ENCODE assay signal across 8 cellular contexts in genomic region chr20:41232971-41233926, GRCh38.
DNase-seq lines count a peak whose midpoint lies in the region; ATAC-seq, FAIRE-seq and TF ChIP-seq lines count a peak whose summit lies in the region.

No MANE protein-coding gene starts in this region.

- H3K4me3 ChIP-seq in AG04449 (ENCODE audit: low read depth, low read length) = peak overlapping the region; percentile 23
- H3K4me3 ChIP-seq in naive thymus-derived CD4-positive, alpha-beta T cell (ENCODE audit: low read length) = no peak overlapping the region

- no peak for ATAC-seq in naive thymus-derived CD4-positive, alpha-beta T cell

- DNase-seq in AG04449 (ENCODE audit: low read depth, low spot score) (peak; percentile 77), NCI-H2171 (lab: John Stamatoyannopoulos, UW) (peak; percentile 1), myocyte (ENCODE audit: low read depth) (peak; percentile 76), hippocampal formation (lab: John Stamatoyannopoulos, UW) (no peak), NCI-H187 (lab: John Stamatoyannopoulos, UW) (no peak), NCI-H345 (lab: John Stamatoyannopoulos, UW) (no peak)
- DNase-seq in naive thymus-derived CD4-positive, alpha-beta T cell = no peak

- H3K4me1 Mint-ChIP-seq in naive thymus-derived CD4-positive, alpha-beta T cell = peaks cover 16 to 31% (median 20%) of the 10 kb centered on the region in 7 donors

- POLR2A ChIA-PET in AG04449 (lab: Yijun Ruan, JAX) = interaction anchor here (0.7 to 2.1 kb wide), 3 partner anchors 13 to 107 kb away, joined by 3 to 7 read pairs (median 6); partner anchors contain the start of gene LPIN3
- POLR2A ChIA-PET in naive thymus-derived CD4-positive, alpha-beta T cell (lab: Charles Lee) = interaction anchor here (0.7 to 3.4 kb wide), 4 partner anchors 9 to 98 kb away, joined by 3 to 18 read pairs (median 3); no protein-coding TSS in a partner anchor

- TF ChIP-seq CTCF in AG04449 (IDR thresholded peaks at IDR 0.05; ENCODE audit: insufficient read depth, low read length, missing control alignments) = no peak

- no peaks in the 10 kb centered on the region for H3K27me3 Mint-ChIP-seq in naive thymus-derived CD4-positive, alpha-beta T cell

- intact Hi-C loops in naive thymus-derived CD4-positive, alpha-beta T cell (cut with micrococcal nuclease) = loop anchor here (1.0 to 10.0 kb wide), 11 partner anchors 60 to 265 kb away; partner anchors contain the start of genes LPIN3 (in 2 of the 2) and ZHX3 (in 2 of the 2)

- H3K36me3 Mint-ChIP-seq in naive thymus-derived CD4-positive, alpha-beta T cell = peaks cover 0 to 4% (median 0%) of the 10 kb centered on the region in 5 donors

- H3K27ac ChIP-seq in naive thymus-derived CD4-positive, alpha-beta T cell (ENCODE audit: low read depth, low read length) = no peak overlapping the region

- H3K4me1 ChIP-seq in naive thymus-derived CD4-positive, alpha-beta T cell (ENCODE audit: control insufficient read depth in 2 of 2, insufficient read depth in 2 of 2, low read length in 2 of 2) = peaks cover 0 to 7% of the 10 kb centered on the region in 2 donors

- no peaks in the 10 kb centered on the region for H3K27me3 ChIP-seq in naive thymus-derived CD4-positive, alpha-beta T cell (ENCODE audit: control insufficient read depth in 2 of 2, insufficient read depth in 2 of 2, low read length in 2 of 2)

- peak overlapping the region in 2 of 9 donors; percentile 1 to 28 for H3K27ac Mint-ChIP-seq in naive thymus-derived CD4-positive, alpha-beta T cell

- H3K9me3 ChIP-seq in naive thymus-derived CD4-positive, alpha-beta T cell (ENCODE audit: control insufficient read depth in 2 of 3, low read length in 3 of 3) = no peaks in the 10 kb centered on the region

- peak overlapping the region in 5 of 10 donors; percentile 9 to 55 (median 15) for H3K4me3 Mint-ChIP-seq in naive thymus-derived CD4-positive, alpha-beta T cell

- H3K9me3 Mint-ChIP-seq in naive thymus-derived CD4-positive, alpha-beta T cell = peaks cover 0 to 1% (median 0%) of the 10 kb centered on the region in 11 donors

- H3K36me3 ChIP-seq in naive thymus-derived CD4-positive, alpha-beta T cell (ENCODE audit: control insufficient read depth in 2 of 3, insufficient read depth in 3 of 3, low read length in 3 of 3) = no peaks in the 10 kb centered on the region

- peak; percentile 50 for FAIRE-seq in endometrium (lab: Jason Lieb, UNC)

- CTCF ChIA-PET in AG04449 (lab: Yijun Ruan, JAX) = interaction anchor here (0.6 to 6.7 kb wide), 34 partner anchors 10 to 260 kb away, joined by 3 to 83 read pairs (median 4); partner anchors contain the start of gene LPIN3
- CTCF ChIA-PET in naive thymus-derived CD4-positive, alpha-beta T cell (lab: Charles Lee) = interaction anchor here (0.5 to 4.8 kb wide), 14 partner anchors 8 to 242 kb away, joined by 3 to 122 read pairs (median 6); partner anchors contain the start of gene PLCG1

Comparison
In these comparisons a context has a peak if more than half of its experiments do, and no peak if none do; other contexts are left out.
1. DNase-seq: peak in AG04449 (single experiment), NCI-H2171 (single experiment) and myocyte (single experiment); none in hippocampal formation (0 of 2), naive thymus-derived CD4-positive, alpha-beta T cell (0 of 9), NCI-H187 (0 of 2) and NCI-H345 (single experiment).